27 cellular contexts compared by ENCODE assay signal in the genomic region with DNA sequence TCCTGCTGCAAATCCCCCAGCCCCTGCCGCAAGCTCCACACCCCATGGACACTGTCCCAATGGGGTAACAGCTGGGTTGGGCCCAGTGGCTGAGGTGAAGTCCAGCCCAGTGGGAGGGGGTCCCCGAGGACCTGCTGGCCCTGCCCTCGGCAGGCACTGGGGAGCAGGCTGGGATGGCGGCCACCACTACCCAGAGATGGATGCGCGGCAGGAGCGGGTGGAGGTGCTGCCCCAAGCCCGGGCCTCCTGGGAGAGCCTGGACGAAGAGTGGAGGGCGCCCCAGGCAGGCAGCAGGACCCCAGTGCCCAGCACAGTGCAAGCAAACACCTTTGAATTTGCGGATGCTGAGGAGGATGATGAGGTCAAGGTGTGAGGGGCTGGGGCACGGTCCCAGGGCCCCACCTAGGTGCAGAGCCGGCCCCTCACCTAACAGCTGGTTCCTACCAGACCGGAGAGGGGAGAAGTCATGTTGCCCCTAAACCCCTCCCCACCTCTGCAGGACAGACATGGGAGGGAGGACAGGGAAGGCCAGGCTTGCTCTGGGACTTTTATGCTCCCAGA. TPM values are rescaled to one million over a fixed set of nuclear protein-coding genes. Genes with fewer than 3 reads are reported as not detected.
DNase-seq lines count a peak whose midpoint lies in the region; ATAC-seq, FAIRE-seq and TF ChIP-seq lines count a peak whose summit lies in the region.
"Had no signal": no experiment of that assay in that cellular context is flagged by ENCODE, and none has a peak within 500 bp of the region (broad histone marks: within the 10 kb centered on the region; RNA-seq: fewer than 3 reads in every experiment).

No MANE protein-coding gene starts in this region.

- H3K4me3 ChIP-seq in left ventricle myocardium inferior (no peak overlapping the region), duodenal mucosa (ENCODE audit: low read depth in 1 of 2, low read length in 2 of 2) (no peak overlapping the region), mucosa of stomach (ENCODE audit: low read length) (no peak overlapping the region)
- H3K4me3 ChIP-seq: GM12878, right atrium auricular region, tibial artery had no signal

- TF ChIP-seq CTCF in left ventricle myocardium inferior (IDR thresholded peaks at IDR 0.05; ENCODE audit: borderline replicate concordance) (no peak), D721Med (IDR thresholded peaks at IDR 0.05; ENCODE audit: insufficient read depth, missing control alignments) (no peak)

- H3K4me1 ChIP-seq in left ventricle myocardium inferior (peaks cover 74% of the 10 kb centered on the region), duodenal mucosa (ENCODE audit: control insufficient read depth in 1 of 2, insufficient read depth in 2 of 2, low read length in 2 of 2) (peaks cover 62 to 66% of the 10 kb centered on the region in 2 donors), mucosa of stomach (ENCODE audit: control insufficient read depth, insufficient read depth, low read length) (peaks cover 85% of the 10 kb centered on the region)

- no peak for FAIRE-seq in D721Med (lab: Jason Lieb, UNC)
- FAIRE-seq: frontal cortex, GM12878, kidney had no signal

- H3K36me3 ChIP-seq in left ventricle myocardium inferior = peaks cover 25% of the 10 kb centered on the region
- peaks cover 9 to 22% of the 10 kb centered on the region in 2 donors for H3K36me3 ChIP-seq in duodenal mucosa (ENCODE audit: control insufficient read depth in 1 of 2, insufficient read depth in 2 of 2, low read length in 2 of 2)
- peaks cover 18% of the 10 kb centered on the region for H3K36me3 ChIP-seq in mucosa of stomach (ENCODE audit: control insufficient read depth, insufficient read depth, low read length)

- H3K27ac ChIP-seq in left ventricle myocardium inferior (replicated peaks) (peak overlapping the region; percentile 29), duodenal mucosa (ENCODE audit: low read depth, low read length) (peak overlapping the region; percentile 54)
- H3K27ac ChIP-seq: brain microvascular endothelial cell had no signal

- H3K9ac ChIP-seq in duodenal mucosa (ENCODE audit: low read depth in 1 of 2, low read length in 2 of 2) = peak overlapping the region; percentile 54 to 58
- H3K9ac ChIP-seq in mucosa of stomach (ENCODE audit: low read length) = peak overlapping the region; percentile 59

- H3K27me3 ChIP-seq in left ventricle myocardium inferior (ENCODE audit: low read depth) (no peaks in the 10 kb centered on the region), duodenal mucosa (ENCODE audit: control insufficient read depth in 1 of 2, insufficient read depth in 2 of 2, low read length in 2 of 2) (no peaks in the 10 kb centered on the region), mucosa of stomach (ENCODE audit: control insufficient read depth, insufficient read depth, low read length) (no peaks in the 10 kb centered on the region)
- H3K27me3 ChIP-seq: brain microvascular endothelial cell, right atrium auricular region, tibial artery had no signal

- intact Hi-C loops in left ventricle myocardium inferior (cut with micrococcal nuclease) = no loop called here
- intact Hi-C loops in Right ventricle myocardium inferior (cut with DNase I) = loop anchor here (10.0 kb wide), 1 partner anchor 254 kb away; no protein-coding TSS in a partner anchor

- no peak for DNase-seq in left ventricle myocardium inferior
- no peak for DNase-seq in Right ventricle myocardium inferior (ENCODE audit: missing footprints)
- DNase-seq in T1000 (lab: John Stamatoyannopoulos, UW) = no peak
- DNase-seq in D721Med (ENCODE audit: insufficient read length, low spot score) = no peak
- DNase-seq: activated CD4-positive, alpha-beta T cell treated with anti-CD3 and anti-CD28 coated beads for 1 hour; activated naive CD8-positive, alpha-beta T cell treated with anti-CD3 and anti-CD28 coated beads, Interleukin-2, amount 10 ng/mL, durations not matched to agents 7 days and 5 days; brain microvascular endothelial cell; dermis blood vessel endothelial cell; GF-D8; GOT3; kidney; NCI-H1436; NCI-H69; tibial artery had no signal

- H3K9me3 ChIP-seq in left ventricle myocardium inferior (replicated peaks) = no peaks in the 10 kb centered on the region
- H3K9me3 ChIP-seq in duodenal mucosa (ENCODE audit: control insufficient read depth in 1 of 2, low read length in 2 of 2) = no peaks in the 10 kb centered on the region
- no peaks in the 10 kb centered on the region for H3K9me3 ChIP-seq in mucosa of stomach (ENCODE audit: control insufficient read depth, low read length)
- H3K9me3 ChIP-seq: right atrium auricular region, tibial artery had no signal

- ATAC-seq in Right ventricle myocardium inferior (no peak), HG03378 (IDR thresholded peaks at IDR 0.05; ENCODE audit: unreplicated experiment) (no peak), HG03432 (IDR thresholded peaks at IDR 0.05; ENCODE audit: unreplicated experiment) (no peak)
- ATAC-seq: GM12878; stimulated activated effector memory CD8-positive, alpha-beta T cell treated with anti-CD3 and anti-CD28 coated beads, Interleukin-12 subunit alpha, Interleukin-12 subunit beta, amount 100 ng/mL, for 72 hours had no signal

RNA-seq across cellular contexts. Expression of gene CDC42EP1, which starts 8.2 kb away (rescaled TPM):
- 17.7 TPM for total RNA-seq in left ventricle myocardium inferior
- 17.7 TPM for total RNA-seq in Right ventricle myocardium inferior

RNA-seq across cellular contexts. Expression of gene LGALS2, which starts 11.4 kb away (rescaled TPM):
- total RNA-seq in left ventricle myocardium inferior = not detected
- total RNA-seq in Right ventricle myocardium inferior = 0.60 TPM
- total RNA-seq: A172; activated naive CD8-positive, alpha-beta T cell treated with anti-CD3 and anti-CD28 coated beads, Interleukin-2, amount 10 ng/mL, durations not matched to agents 7 days and 5 days; activated T-helper 1 cell treated with anti-CD3 and anti-CD28 coated beads, Interleukin-12 subunit alpha, Interleukin-12 subunit beta, Interleukin-2, Interleukin-4 antibody, amounts not matched to agents 30 ng/mL and 10 ng/mL and 1 ng/mL, durations not matched to agents 14 hours and 24 hours and 36 hours; dermis blood vessel endothelial cell; epithelial cell of proximal tubule; frontal cortex; M059J; right atrium auricular region had no signal

RNA-seq across cellular contexts. Expression of gene GGA1, which starts 40.1 kb away (rescaled TPM):
- total RNA-seq in left ventricle myocardium inferior (27.5 TPM), Right ventricle myocardium inferior (26.7 TPM)

RNA-seq across cellular contexts. Expression of gene CARD10, which starts 49.3 kb away (rescaled TPM):
- total RNA-seq in left ventricle myocardium inferior = 9.0 TPM
- 10.3 TPM for total RNA-seq in Right ventricle myocardium inferior
- total RNA-seq: activated T-helper 1 cell treated with anti-CD3 and anti-CD28 coated beads, Interleukin-12 subunit alpha, Interleukin-12 subunit beta, Interleukin-2, Interleukin-4 antibody, amounts not matched to agents 30 ng/mL and 10 ng/mL and 1 ng/mL, durations not matched to agents 14 hours and 24 hours and 36 hours; mononuclear cell had no signal
